ENCODE assay signal across 8 cellular contexts in genomic region chr12:92735131-92735721, GRCh38. TPM values are rescaled to one million over a fixed set of nuclear protein-coding genes. Genes with fewer than 3 reads are reported as not detected.
DNase-seq lines count a peak whose midpoint lies in the region; ATAC-seq and TF ChIP-seq lines count a peak whose summit lies in the region.

No MANE protein-coding gene starts in this region.

- TF ChIP-seq CTCF in brain microvascular endothelial cell (IDR thresholded peaks at IDR 0.05; ENCODE audit: low read depth, low read length, missing control alignments) = peak; percentile 30

- DNase-seq in DMS153 treated with DMSO at 0.1 percent for 48 hours (lab: John Stamatoyannopoulos, UW; ENCODE audit: unreplicated experiment) (peak; percentile 89), NCI-H1105 treated with DMSO at 0.1 percent for 48 hours (lab: John Stamatoyannopoulos, UW) (peak; percentile 82), brain microvascular endothelial cell (peak; percentile 78), lung microvascular endothelial cell (ENCODE audit: low read depth in 2 of 2) (peak; percentile 89 to 96), cortex of kidney (lab: John Stamatoyannopoulos, UW) (no peak)
- no peak for DNase-seq in activated CD8-positive, alpha-beta memory T cell treated with anti-CD3 and anti-CD28 coated beads, Interleukin-2, amount 50 U/mL, for 48 hours

- in situ Hi-C loops in brain microvascular endothelial cell (cut with HindIII; ENCODE audit: low pct_ligation_motif_present, low sequenced_read_pairs) = no loop called here

- no peak overlapping the region for H3K4me3 ChIP-seq in brain microvascular endothelial cell (ENCODE audit: low read depth, low read length)

- H3K27me3 ChIP-seq in brain microvascular endothelial cell (replicated peaks) = no peaks in the 10 kb centered on the region

- H3K27ac ChIP-seq in brain microvascular endothelial cell = peak overlapping the region; percentile 43

- ATAC-seq in GM18511 (IDR thresholded peaks at IDR 0.05; ENCODE audit: unreplicated experiment) (no peak), GM19467 (IDR thresholded peaks at IDR 0.05; ENCODE audit: unreplicated experiment) (no peak)

- H3K36me3 ChIP-seq in brain microvascular endothelial cell (replicated peaks) = no peaks in the 10 kb centered on the region

RNA-seq across cellular contexts. Expression of gene PLEKHG7, which starts 32.4 kb away (rescaled TPM):
- total RNA-seq in lung microvascular endothelial cell = not detected in 2 replicates

Comparison
In these comparisons a context has a peak if more than half of its experiments do, and no peak if none do; other contexts are left out.
1. DNase-seq: peak in DMS153 treated with DMSO at 0.1 percent for 48 hours (single experiment), NCI-H1105 treated with DMSO at 0.1 percent for 48 hours (single experiment), brain microvascular endothelial cell (single experiment) and lung microvascular endothelial cell (2 of 2); none in activated CD8-positive, alpha-beta memory T cell treated with anti-CD3 and anti-CD28 coated beads, Interleukin-2, amount 50 U/mL, for 48 hours (single experiment) and cortex of kidney (single experiment).